ENCODE assay signal across 11 cellular contexts in genomic region chr14:71022939-71023338, GRCh38.
"Had no signal": no experiment of that assay in that cellular context is flagged by ENCODE, and none has a peak within 500 bp of the region (broad histone marks: within the 10 kb centered on the region; RNA-seq: fewer than 3 reads in every experiment).

No MANE protein-coding gene starts in this region.

- H3K4me3 ChIP-seq: breast epithelium, esophagus squamous epithelium, right atrium auricular region, skin epidermis had no signal

- ATAC-seq: left colon had no signal

- H3K27ac Mint-ChIP-seq: activated naive CD4-positive, alpha-beta T cell treated with anti-CD3 and anti-CD28 coated beads for 36 hours; type B pancreatic cell had no signal

- H3K4me1 ChIP-seq: breast epithelium, esophagus squamous epithelium, right atrium auricular region had no signal

- H3K27me3 ChIP-seq: breast epithelium, esophagus squamous epithelium, right atrium auricular region had no signal

- H3K27ac ChIP-seq: breast epithelium, esophagus squamous epithelium, right atrium auricular region, skin epidermis had no signal

- H3K9me3 ChIP-seq: breast epithelium had no signal

- H3K36me3 ChIP-seq: breast epithelium had no signal

- H3K4me3 Mint-ChIP-seq: activated naive CD4-positive, alpha-beta T cell treated with anti-CD3 and anti-CD28 coated beads for 36 hours; naive B cell; type B pancreatic cell had no signal

- DNase-seq: activated CD4-positive, alpha-beta T cell treated with anti-CD3 and anti-CD28 coated beads for 4 hours; activated naive CD4-positive, alpha-beta T cell treated with anti-CD3 and anti-CD28 coated beads for 36 hours; anterior cingulate cortex; esophagus squamous epithelium; foreskin fibroblast; left colon; naive B cell had no signal

- H3K27me3 Mint-ChIP-seq: naive B cell, type B pancreatic cell had no signal
